8 cellular contexts compared by ENCODE assay signal in genomic region chr1:155934097-155934932, GRCh38. TPM values are rescaled to one million over a fixed set of nuclear protein-coding genes. Genes with fewer than 3 reads are reported as not detected.
DNase-seq lines count a peak whose midpoint lies in the region; ATAC-seq and TF ChIP-seq lines count a peak whose summit lies in the region.

Gene KHDC4 (minus strand): TSS chr1:155934413. CDS start chr1:155934373, 40 bp downstream.

- TF ChIP-seq CTCF in PC-9 (conservative IDR thresholded peaks at IDR 0.05): no peak

- no peaks in the 10 kb centered on the region for H3K27me3 ChIP-seq in PC-9 (ENCODE audit: insufficient read depth, low read depth)
- no peaks in the 10 kb centered on the region for H3K27me3 ChIP-seq in muscle layer of colon (ENCODE audit: control insufficient read depth in 1 of 2, insufficient read depth in 2 of 2, low read length in 2 of 2)

- H3K9ac ChIP-seq in muscle layer of colon (ENCODE audit: low read length): peak within 1 kb of the TSS; percentile 100

- H3K79me2 ChIP-seq in PC-9 (ENCODE audit: low read depth): peaks cover 48% of the 10 kb centered on the region

- H3K4me1 ChIP-seq in PC-9 (replicated peaks; ENCODE audit: insufficient read depth): peaks cover 46% of the 10 kb centered on the region
- H3K4me1 ChIP-seq in muscle layer of colon (ENCODE audit: insufficient read depth, low read length): peaks cover 41% of the 10 kb centered on the region

- H3K4me3 ChIP-seq in Jurkat, Clone E6-1 (ENCODE audit: low read length): peak within 1 kb of the TSS; percentile 98
- H3K4me3 ChIP-seq in PC-9 (peak within 1 kb of the TSS; percentile 84), muscle layer of colon (ENCODE audit: low read depth in 1 of 2, low read length in 2 of 2) (peak within 1 kb of the TSS; percentile 75 to 99)

- BruUV-seq in PC-9 (replicated peaks; lab: Mats Ljungman, UMichigan): no TSS peak

- H3K36me3 ChIP-seq in PC-9 (ENCODE audit: low read depth): peaks cover 41% of the 10 kb centered on the region
- peaks cover 34% of the 10 kb centered on the region for H3K36me3 ChIP-seq in muscle layer of colon (ENCODE audit: insufficient read depth, low read length)

- H2AFZ ChIP-seq in PC-9: peak within 1 kb of the TSS; percentile 87

- peaks cover 27% of the 10 kb centered on the region for H4K20me1 ChIP-seq in PC-9 (ENCODE audit: insufficient read depth)

- H3F3A ChIP-seq in PC-9 (ENCODE audit: insufficient read depth, low read depth): peaks cover 60% of the 10 kb centered on the region

- CTCF ChIA-PET in PC-9 (lab: Charles Lee): no interaction called here

- ATAC-seq in GM21619 (IDR thresholded peaks at IDR 0.05; ENCODE audit: unreplicated experiment) (peak; percentile 94), esophagus mucosa (peak; percentile 93)

- H3K4me2 ChIP-seq in PC-9: peak within 1 kb of the TSS; percentile 95

- H3K9me3 ChIP-seq in PC-9 (ENCODE audit: insufficient read depth, low read depth) (no peaks in the 10 kb centered on the region), muscle layer of colon (ENCODE audit: low read length) (no peaks in the 10 kb centered on the region)

- intact Hi-C loops in PC-9 (cut with micrococcal nuclease; ENCODE audit: unreplicated experiment): loop anchor here (5.0 to 10.0 kb wide), 2 partner anchors 68 to 280 kb away; partner anchors contain the start of gene PMF1

- no peaks in the 10 kb centered on the region for H3K9me2 ChIP-seq in PC-9 (ENCODE audit: insufficient read depth)

- H3K27ac ChIP-seq in PC-9: peak within 1 kb of the TSS; percentile 92
- peak within 1 kb of the TSS; percentile 89 for H3K27ac ChIP-seq in muscle layer of colon (ENCODE audit: low read depth, low read length)

- POLR2A ChIA-PET in PC-9 (lab: Charles Lee; ENCODE audit: unreplicated experiment): interaction anchor here (0.6 to 1.0 kb wide), 2 partner anchors 42 to 65 kb away, joined by 3 to 5 read pairs; no protein-coding TSS in a partner anchor

- peak; percentile 98 for DNase-seq in DMS53 treated with DMSO at 0.1 percent for 48 hours (lab: John Stamatoyannopoulos, UW; ENCODE audit: unreplicated experiment)
- peak; percentile 99 for DNase-seq in Jurkat, Clone E6-1 (ENCODE audit: low read depth, low spot score)
- DNase-seq in PC-9: peak; percentile 90 to 96
- DNase-seq in activated T-cell treated with anti-CD3 and anti-CD28 coated beads, Interleukin-2, amount 50 U/mL, for 1 hour: peak; percentile 87
- DNase-seq in stimulated activated CD8-positive, alpha-beta memory T cell treated with anti-CD3 and anti-CD28 coated beads, Interleukin-7, amount 100 ng/mL, for 4 hours (ENCODE audit: low read depth in 2 of 2): peak; percentile 90 to 91

RNA-seq across cellular contexts. Expression of gene KHDC4, which starts in this region (rescaled TPM):
- polyA plus RNA-seq in Jurkat, Clone E6-1 (2012; ENCODE audit: insufficient read depth, insufficient read length): 62.7 TPM
- total RNA-seq in PC-9 (2021): 63.4 and 68.8 TPM in 2 replicates
- 19.4 TPM for total RNA-seq in esophagus mucosa

Comparison
In these comparisons a context has a peak if more than half of its experiments do, and no peak if none do; other contexts are left out.
1. Peak in every context shown above with its lines: DNase-seq, ATAC-seq, H3K4me3 ChIP-seq and H3K27ac ChIP-seq.